In genomic region chr14:77037886-77038511, GRCh38 we compare ENCODE assay signal across 8 cellular contexts. TPM values are rescaled to one million over a fixed set of nuclear protein-coding genes. Genes with fewer than 3 reads are reported as not detected.
A peak's percentile ranks its signal among the peaks of the same experiment; 100 is the strongest.
DNase-seq lines count a peak whose midpoint lies in the region; ATAC-seq, FAIRE-seq and TF ChIP-seq lines count a peak whose summit lies in the region.

No MANE protein-coding gene starts in this region.

- H3K27ac ChIP-seq in urinary bladder (ENCODE audit: low read depth) (peak overlapping the region; percentile 46), small intestine (ENCODE audit: low read depth in 1 of 2, low read length in 1 of 2) (peak overlapping the region in 1 of 2 donors; percentile 84)

- peak overlapping the region; percentile 84 for H3K4me3 Mint-ChIP-seq in T-helper 17 cell
- peak overlapping the region; percentile 80 to 87 (median 86) for H3K4me3 Mint-ChIP-seq in brain
- peak overlapping the region; percentile 59 to 89 (median 81) for H3K4me3 Mint-ChIP-seq in naive thymus-derived CD8-positive, alpha-beta T cell

- H3K27me3 Mint-ChIP-seq in T-helper 17 cell (no peaks in the 10 kb centered on the region), brain (no peaks in the 10 kb centered on the region)
- H3K27me3 Mint-ChIP-seq in naive thymus-derived CD8-positive, alpha-beta T cell, result no peaks in the 10 kb centered on the region

- POLR2A ChIA-PET in naive thymus-derived CD8-positive, alpha-beta T cell (lab: Charles Lee), result interaction anchor here (0.6 to 14.5 kb wide), 4 partner anchors 10 to 311 kb away, joined by 3 to 309 read pairs (median 10); partner anchors contain the start of gene IRF2BPL

- no peaks in the 10 kb centered on the region for H3K4me1 ChIP-seq in urinary bladder (ENCODE audit: insufficient read depth)
- peaks cover 2 to 33% of the 10 kb centered on the region in 2 donors for H3K4me1 ChIP-seq in small intestine (ENCODE audit: control insufficient read depth in 2 of 2, insufficient read depth in 1 of 2, low read depth in 1 of 2, low read length in 1 of 2)

- H3K27ac Mint-ChIP-seq in T-helper 17 cell, result peak overlapping the region; percentile 98
- peak overlapping the region; percentile 97 to 100 (median 99) for H3K27ac Mint-ChIP-seq in brain
- H3K27ac Mint-ChIP-seq in naive thymus-derived CD8-positive, alpha-beta T cell, result peak overlapping the region; percentile 84 to 100 (median 94)

- H3K27me3 ChIP-seq in small intestine (ENCODE audit: control insufficient read depth in 2 of 2, insufficient read depth in 2 of 2, low read length in 2 of 2), result no peaks in the 10 kb centered on the region

- no peak for TF ChIP-seq CTCF in brain (conservative IDR thresholded peaks at IDR 0.05)

- H3K4me1 Mint-ChIP-seq in T-helper 17 cell (peaks cover 58% of the 10 kb centered on the region), brain (peaks cover 98% of the 10 kb centered on the region)
- peaks cover 50 to 94% (median 82%) of the 10 kb centered on the region in 4 donors for H3K4me1 Mint-ChIP-seq in naive thymus-derived CD8-positive, alpha-beta T cell

- H3K9me3 Mint-ChIP-seq in brain, result peaks cover 0 to 3% (median 0%) of the 10 kb centered on the region in 5 experiments
- no peaks in the 10 kb centered on the region for H3K9me3 Mint-ChIP-seq in naive thymus-derived CD8-positive, alpha-beta T cell

- WGBS in urinary bladder, result 23% methylated on average over 21 of the region's 21 CpGs
- 37 to 76% (median 65%) methylated on average over 20 to 21 of the region's 21 CpGs for WGBS in small intestine, 3 donors

- no peaks in the 10 kb centered on the region for H3K36me3 ChIP-seq in urinary bladder (ENCODE audit: insufficient read depth)
- no peaks in the 10 kb centered on the region for H3K36me3 ChIP-seq in small intestine (ENCODE audit: control insufficient read depth in 2 of 2, insufficient read depth in 2 of 2, low read length in 2 of 2)

- H3K4me3 ChIP-seq in urinary bladder (ENCODE audit: low read depth, low read length) (no peak overlapping the region), small intestine (ENCODE audit: low read depth in 1 of 2, low read length in 2 of 2) (no peak overlapping the region)

- ATAC-seq in T-helper 17 cell (no peak), GM18498 (IDR thresholded peaks at IDR 0.05; ENCODE audit: unreplicated experiment) (no peak), GM21619 (IDR thresholded peaks at IDR 0.05; ENCODE audit: unreplicated experiment) (no peak)
- no peak for ATAC-seq in naive thymus-derived CD8-positive, alpha-beta T cell

- no peak for FAIRE-seq in small intestine (lab: Jason Lieb, UNC)

- H3K36me3 Mint-ChIP-seq in T-helper 17 cell (ENCODE audit: low read depth) (no peaks in the 10 kb centered on the region), brain (no peaks in the 10 kb centered on the region)
- H3K36me3 Mint-ChIP-seq in naive thymus-derived CD8-positive, alpha-beta T cell, result no peaks in the 10 kb centered on the region

- DNase-seq in EL (peak; percentile 65), T-helper 17 cell (peak in 2 of 3 donors; percentile 35 to 51), small intestine (no peak)
- peak in 3 of 10 donors; percentile 39 to 71 (median 54) for DNase-seq in naive thymus-derived CD8-positive, alpha-beta T cell

- H3K9me3 ChIP-seq in T-helper 17 cell (ENCODE audit: control insufficient read depth, low read length, poor library complexity, severe bottlenecking), result no peaks in the 10 kb centered on the region
- no peaks in the 10 kb centered on the region for H3K9me3 ChIP-seq in small intestine (ENCODE audit: control insufficient read depth, low read depth)

RNA-seq across cellular contexts. Expression of gene IRF2BPL, which starts 9.5 kb away (rescaled TPM):
- total RNA-seq in T-helper 17 cell (10 to 100 TPM; 41.9 to 51.7 TPM), urinary bladder (26.4 TPM)
- polyA plus RNA-seq in brain (ENCODE audit: insufficient read depth, low read depth, low replicate concordance) (49.8 TPM), urinary bladder (65.3 TPM), small intestine (10 to 100 TPM in 1 of 3 donors, 1 to 10 TPM in 2; 2.0 to 14.3 (median 3.2) TPM)
- 10 to 100 TPM; 24.6 to 26.5 TPM for total RNA-seq in naive thymus-derived CD8-positive, alpha-beta T cell
- polyA plus RNA-seq in naive thymus-derived CD8-positive, alpha-beta T cell, result 1 to 10 TPM; 1.9 to 3.3 (median 3.2) TPM
